Comparison of ENCODE assay signal across 14 cellular contexts in genomic region chr15:96882361-96882760, GRCh38.
DNase-seq lines count a peak whose midpoint lies in the region; ATAC-seq, FAIRE-seq and TF ChIP-seq lines count a peak whose summit lies in the region.
"Had no signal": no experiment of that assay in that cellular context is flagged by ENCODE, and none has a peak within 500 bp of the region (broad histone marks: within the 10 kb centered on the region; RNA-seq: fewer than 3 reads in every experiment).

No MANE protein-coding gene starts in this region.

- DNase-seq in HT1080 (ENCODE audit: low read depth) (peak; percentile 23), fibroblast of the conjunctiva (ENCODE audit: low read depth) (peak; percentile 1), neural crest cell (ENCODE audit: low read depth, low spot score) (no peak), osteocyte (ENCODE audit: extremely low spot score, unreplicated experiment) (no peak), kidney (no peak)
- no peak for DNase-seq in naive thymus-derived CD4-positive, alpha-beta T cell
- DNase-seq: CD8-positive, alpha-beta memory T cell; DMS53; GF-D8 had no signal

- no peak for ATAC-seq in naive thymus-derived CD4-positive, alpha-beta T cell
- no peak for ATAC-seq in HG02981 (IDR thresholded peaks at IDR 0.05; ENCODE audit: unreplicated experiment)
- ATAC-seq: A549, HCT116 had no signal

- TF ChIP-seq CTCF in neural crest cell (conservative IDR thresholded peaks at IDR 0.05) (no peak), osteocyte (IDR thresholded peaks at IDR 0.05) (no peak), kidney (IDR thresholded peaks at IDR 0.05; ENCODE audit: borderline replicate concordance, extremely low read depth, insufficient read depth) (no peak)

- H3K4me3 Mint-ChIP-seq in neural crest cell = peak overlapping the region; percentile 38
- no peak overlapping the region for H3K4me3 Mint-ChIP-seq in osteocyte (ENCODE audit: unreplicated experiment)
- no peak overlapping the region for H3K4me3 Mint-ChIP-seq in naive thymus-derived CD4-positive, alpha-beta T cell
- H3K4me3 Mint-ChIP-seq: CD8-positive, alpha-beta memory T cell; IgD-negative memory B cell had no signal

- intact Hi-C loops in naive thymus-derived CD4-positive, alpha-beta T cell (cut with micrococcal nuclease) = no loop called here
- intact Hi-C loops in kidney (cut with DNase I) = no loop called here

- H3K27ac Mint-ChIP-seq in neural crest cell (ENCODE audit: unreplicated experiment) (peak overlapping the region; percentile 51), osteocyte (ENCODE audit: unreplicated experiment) (no peak overlapping the region)
- H3K27ac Mint-ChIP-seq in naive thymus-derived CD4-positive, alpha-beta T cell = no peak overlapping the region
- H3K27ac Mint-ChIP-seq: CD8-positive, alpha-beta memory T cell; IgD-negative memory B cell had no signal

- no peaks in the 10 kb centered on the region for H3K27me3 ChIP-seq in naive thymus-derived CD4-positive, alpha-beta T cell (ENCODE audit: control insufficient read depth in 2 of 2, insufficient read depth in 2 of 2, low read length in 2 of 2)

- CTCF ChIA-PET in naive thymus-derived CD4-positive, alpha-beta T cell (lab: Charles Lee) = no interaction called here

- H3K27me3 Mint-ChIP-seq in neural crest cell (ENCODE audit: low read depth) (no peaks in the 10 kb centered on the region), osteocyte (ENCODE audit: unreplicated experiment) (no peaks in the 10 kb centered on the region)
- peaks cover 0 to 5% (median 0%) of the 10 kb centered on the region in 5 donors for H3K27me3 Mint-ChIP-seq in naive thymus-derived CD4-positive, alpha-beta T cell
- H3K27me3 Mint-ChIP-seq: CD8-positive, alpha-beta memory T cell; IgD-negative memory B cell had no signal

- no peaks in the 10 kb centered on the region for H3K36me3 ChIP-seq in naive thymus-derived CD4-positive, alpha-beta T cell (ENCODE audit: control insufficient read depth in 2 of 3, insufficient read depth in 3 of 3, low read length in 3 of 3)
- no peaks in the 10 kb centered on the region for H3K36me3 ChIP-seq in kidney (ENCODE audit: control insufficient read depth in 1 of 2, insufficient read depth in 2 of 2, low read length in 2 of 2)

- H3K9ac ChIP-seq in kidney (ENCODE audit: low read length in 2 of 2) = no peak overlapping the region

- H3K9me3 Mint-ChIP-seq in neural crest cell = peaks cover 14% of the 10 kb centered on the region
- H3K9me3 Mint-ChIP-seq in osteocyte (ENCODE audit: unreplicated experiment) = peaks cover 12% of the 10 kb centered on the region
- H3K9me3 Mint-ChIP-seq in naive thymus-derived CD4-positive, alpha-beta T cell = peaks cover 0 to 8% (median 0%) of the 10 kb centered on the region in 11 donors

- POLR2A ChIA-PET in naive thymus-derived CD4-positive, alpha-beta T cell (lab: Charles Lee) = no interaction called here

- H3K4me1 Mint-ChIP-seq in neural crest cell (peaks cover 45% of the 10 kb centered on the region), osteocyte (ENCODE audit: unreplicated experiment) (no peaks in the 10 kb centered on the region)
- no peaks in the 10 kb centered on the region for H3K4me1 Mint-ChIP-seq in naive thymus-derived CD4-positive, alpha-beta T cell
- H3K4me1 Mint-ChIP-seq: CD8-positive, alpha-beta memory T cell; IgD-negative memory B cell had no signal

- no peak overlapping the region for H3K27ac ChIP-seq in naive thymus-derived CD4-positive, alpha-beta T cell (ENCODE audit: low read depth, low read length)
- no peak overlapping the region for H3K27ac ChIP-seq in kidney (ENCODE audit: low read depth in 2 of 2, low read length in 2 of 2)
- H3K27ac ChIP-seq: A549 had no signal

- no peak for FAIRE-seq in kidney (lab: Jason Lieb, UNC)
- FAIRE-seq: A549, GM19239 had no signal

- H3K9me3 ChIP-seq in naive thymus-derived CD4-positive, alpha-beta T cell (ENCODE audit: control insufficient read depth in 2 of 3, low read length in 3 of 3) = no peaks in the 10 kb centered on the region
- no peaks in the 10 kb centered on the region for H3K9me3 ChIP-seq in kidney (ENCODE audit: control insufficient read depth in 1 of 2, low read length in 2 of 2)
- H3K9me3 ChIP-seq: A549 had no signal

- no peak overlapping the region for H3K4me3 ChIP-seq in naive thymus-derived CD4-positive, alpha-beta T cell (ENCODE audit: low read length)
- H3K4me3 ChIP-seq in kidney (ENCODE audit: low read length in 2 of 2) = no peak overlapping the region
- H3K4me3 ChIP-seq: A549 had no signal

- peaks cover 4% of the 10 kb centered on the region for H3K36me3 Mint-ChIP-seq in neural crest cell (ENCODE audit: low read depth)
- H3K36me3 Mint-ChIP-seq in osteocyte (ENCODE audit: unreplicated experiment) = no peaks in the 10 kb centered on the region
- no peaks in the 10 kb centered on the region for H3K36me3 Mint-ChIP-seq in naive thymus-derived CD4-positive, alpha-beta T cell
- H3K36me3 Mint-ChIP-seq: CD8-positive, alpha-beta memory T cell; IgD-negative memory B cell had no signal

- no peaks in the 10 kb centered on the region for H3K4me1 ChIP-seq in naive thymus-derived CD4-positive, alpha-beta T cell (ENCODE audit: control insufficient read depth in 2 of 2, insufficient read depth in 2 of 2, low read length in 2 of 2)
- H3K4me1 ChIP-seq in kidney (ENCODE audit: control insufficient read depth in 1 of 2, insufficient read depth in 1 of 2, low read depth in 1 of 2, low read length in 2 of 2) = no peaks in the 10 kb centered on the region
- H3K4me1 ChIP-seq: A549 had no signal

Comparison
In these comparisons a context has a peak if more than half of its experiments do, and no peak if none do; other contexts are left out.
1. DNase-seq: peak in HT1080 (single experiment) and fibroblast of the conjunctiva (single experiment); none in neural crest cell (single experiment), osteocyte (single experiment), naive thymus-derived CD4-positive, alpha-beta T cell (0 of 9) and kidney (single experiment).